In genomic region chr9:137064027-137064879, GRCh38 we compare ENCODE assay signal across 9 cellular contexts. TPM values are rescaled to one million over a fixed set of nuclear protein-coding genes. Genes with fewer than 3 reads are reported as not detected.
DNase-seq lines count a peak whose midpoint lies in the region; ATAC-seq and TF ChIP-seq lines count a peak whose summit lies in the region.
"Had no signal": no experiment of that assay in that cellular context is flagged by ENCODE, and none has a peak within 500 bp of the region (broad histone marks: within the 10 kb centered on the region; RNA-seq: fewer than 3 reads in every experiment).

No MANE protein-coding gene starts in this region.

- H4K20me1 ChIP-seq in DOHH2 (ENCODE audit: control insufficient read depth, insufficient read depth, low read depth, low read length): peaks cover 13% of the 10 kb centered on the region
- H4K20me1 ChIP-seq in Loucy (ENCODE audit: insufficient read depth, low read length, poor library complexity, severe bottlenecking): peaks cover 31% of the 10 kb centered on the region

- H3K36me3 ChIP-seq in DOHH2 (ENCODE audit: control insufficient read depth, low read length): peaks cover 31% of the 10 kb centered on the region
- H3K36me3 ChIP-seq in Loucy (ENCODE audit: insufficient read depth, low read length): peaks cover 9% of the 10 kb centered on the region; the same call in 1 of the 2 replicates
- H3K36me3 ChIP-seq in lower lobe of right lung: no peaks in the 10 kb centered on the region

- no peak overlapping the region for H2AFZ ChIP-seq in Loucy (ENCODE audit: low read length)

- intact Hi-C loops in lower lobe of right lung (cut with DNase I): no loop called here

- no peaks in the 10 kb centered on the region for H3K27me3 ChIP-seq in DOHH2 (ENCODE audit: control insufficient read depth, low read length)
- H3K27me3 ChIP-seq in Loucy (ENCODE audit: insufficient read depth, low read length, poor library complexity, severe bottlenecking): no peaks in the 10 kb centered on the region
- peaks cover 8% of the 10 kb centered on the region for H3K27me3 ChIP-seq in lower lobe of right lung (ENCODE audit: low read depth)

- H3K27ac ChIP-seq in DOHH2 (ENCODE audit: low read depth, low read length) (no peak overlapping the region), lower lobe of right lung (no peak overlapping the region)

- TF ChIP-seq CTCF in DOHH2 (IDR thresholded peaks at IDR 0.05; ENCODE audit: low read depth, low read length, poor library complexity, severe bottlenecking): peak; percentile 95
- peak; percentile 80 for TF ChIP-seq CTCF in Loucy (conservative IDR thresholded peaks at IDR 0.05; ENCODE audit: low read length)
- peak; percentile 87 for TF ChIP-seq CTCF in choroid plexus epithelial cell (conservative IDR thresholded peaks at IDR 0.05; ENCODE audit: low read depth, low read length)
- TF ChIP-seq CTCF in lower lobe of right lung (IDR thresholded peaks at IDR 0.05): peak; percentile 96

- ATAC-seq in lower lobe of right lung: peak; percentile 75 to 77

- H3F3A ChIP-seq in DOHH2 (ENCODE audit: control insufficient read depth, insufficient read depth) (peaks cover 12% of the 10 kb centered on the region), Loucy (ENCODE audit: low read depth) (peaks cover 3% of the 10 kb centered on the region; the same call in 1 of the 2 replicates)

- H3K4me1 ChIP-seq in DOHH2 (ENCODE audit: control insufficient read depth, low read length): peaks cover 24% of the 10 kb centered on the region
- peaks cover 14% of the 10 kb centered on the region for H3K4me1 ChIP-seq in Loucy (ENCODE audit: insufficient read depth, low read length, poor library complexity, severe bottlenecking)
- H3K4me1 ChIP-seq in lower lobe of right lung: peaks cover 7% of the 10 kb centered on the region

- H3K4me2 ChIP-seq in DOHH2 (ENCODE audit: low read length) (no peak overlapping the region), Loucy (ENCODE audit: low read depth, low read length, poor library complexity, severe bottlenecking) (no peak overlapping the region)

- no peak overlapping the region for H3K4me3 ChIP-seq in DOHH2 (ENCODE audit: low read length)
- H3K4me3 ChIP-seq in Loucy (ENCODE audit: low read length, poor library complexity, severe bottlenecking): no peak overlapping the region
- no peak overlapping the region for H3K4me3 ChIP-seq in choroid plexus epithelial cell (ENCODE audit: low read depth, low read length)
- H3K4me3 ChIP-seq in lower lobe of right lung: no peak overlapping the region

- H3K79me2 ChIP-seq in DOHH2 (ENCODE audit: control insufficient read depth, low read length) (peaks cover 33% of the 10 kb centered on the region), Loucy (ENCODE audit: insufficient read depth, low read length) (peaks cover 37% of the 10 kb centered on the region)

- no peaks in the 10 kb centered on the region for H3K9me3 ChIP-seq in DOHH2 (ENCODE audit: control insufficient read depth, insufficient read depth, low read length)
- no peaks in the 10 kb centered on the region for H3K9me3 ChIP-seq in Loucy (ENCODE audit: insufficient read depth, low read depth, low read length)
- no peaks in the 10 kb centered on the region for H3K9me3 ChIP-seq in lower lobe of right lung

- H3K9ac ChIP-seq in Loucy (ENCODE audit: low read depth, low read length, poor library complexity, severe bottlenecking): no peak overlapping the region

- H3K9me2 ChIP-seq in DOHH2 (replicated peaks; ENCODE audit: control insufficient read depth, low read length) (no peaks in the 10 kb centered on the region), Loucy (replicated peaks; ENCODE audit: low read depth, low read length) (no peaks in the 10 kb centered on the region)

- peak; percentile 37 for DNase-seq in activated CD4-positive, alpha-beta T cell treated with anti-CD3 and anti-CD28 coated beads for 1 hour
- DNase-seq in choroid plexus epithelial cell (ENCODE audit: low read depth) (peak; percentile 43), lower lobe of right lung (peak; percentile 85), DMS114 treated with DMSO at 0.1 percent for 48 hours (lab: John Stamatoyannopoulos, UW; ENCODE audit: unreplicated experiment) (no peak), NCI-H2107 (lab: John Stamatoyannopoulos, UW) (no peak)
- peak in 5 of 6 experiments; percentile 22 to 50 (median 30) for DNase-seq in stimulated activated naive CD4-positive, alpha-beta T cell (lab: John Stamatoyannopoulos, UW)

RNA-seq across cellular contexts. Expression of gene SAPCD2, which starts 6.1 kb away (rescaled TPM):
- 0.86 TPM for total RNA-seq in lower lobe of right lung

RNA-seq across cellular contexts. Expression of gene ENTPD2, which starts 10.4 kb away (rescaled TPM):
- total RNA-seq in lower lobe of right lung: 0.62 TPM
- total RNA-seq: pulmonary artery endothelial cell had no signal

RNA-seq across cellular contexts. Expression of gene UAP1L1, which starts 13.1 kb away (rescaled TPM):
- total RNA-seq in lower lobe of right lung: 29.7 TPM

RNA-seq across cellular contexts. Expression of gene NPDC1, which starts 18.3 kb away (rescaled TPM):
- 124 TPM for total RNA-seq in lower lobe of right lung

RNA-seq across cellular contexts. Expression of gene MAN1B1, which starts 22.5 kb away (rescaled TPM):
- 41.9 TPM for total RNA-seq in lower lobe of right lung

Comparison
In these comparisons a context has a peak if more than half of its experiments do, and no peak if none do; other contexts are left out.
1. DNase-seq: peak in activated CD4-positive, alpha-beta T cell treated with anti-CD3 and anti-CD28 coated beads for 1 hour (single experiment), choroid plexus epithelial cell (single experiment), lower lobe of right lung (single experiment) and stimulated activated naive CD4-positive, alpha-beta T cell (5 of 6); none in DMS114 treated with DMSO at 0.1 percent for 48 hours (single experiment) and NCI-H2107 (single experiment).
2. Peak in every context shown above with its lines, with median percentiles within 50 percentile points of each other: CTCF ChIP-seq.